ENCODE assay signal across 16 cellular contexts in the genomic region with DNA sequence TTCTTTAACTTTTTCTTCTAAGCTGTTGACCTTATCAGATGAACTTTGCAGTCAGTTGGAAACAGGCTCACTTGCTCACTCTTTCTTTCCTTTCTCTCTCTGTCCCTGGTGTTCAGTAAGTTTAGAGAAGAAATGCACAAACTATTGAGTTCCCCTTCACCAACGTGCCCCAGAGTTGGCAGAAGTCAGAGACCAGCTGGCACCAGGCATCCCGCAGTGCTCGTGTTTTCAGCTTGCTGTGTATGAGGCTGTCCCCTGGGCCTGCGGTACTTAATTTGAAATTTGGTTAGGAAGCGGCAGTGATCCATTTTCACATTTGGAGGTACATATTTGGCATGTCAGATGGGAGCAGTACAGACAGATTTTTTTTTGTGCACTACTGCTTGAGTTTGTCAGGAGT.
DNase-seq lines count a peak whose midpoint lies in the region; ATAC-seq and TF ChIP-seq lines count a peak whose summit lies in the region.
"Had no signal": no experiment of that assay in that cellular context is flagged by ENCODE, and none has a peak within 500 bp of the region (broad histone marks: within the 10 kb centered on the region; RNA-seq: fewer than 3 reads in every experiment).

No MANE protein-coding gene starts in this region.

- 43% methylated on average over 5 of the region's 5 CpGs for WGBS in SK-N-SH (ENCODE audit: low lambda C conversion rate)
- WGBS in endodermal cell (ENCODE audit: insufficient coverage in 1 of 2, insufficient read length in 1 of 2), 2 experiments = 87 to 90% methylated on average over 3 to 5 of the region's 5 CpGs

- H3K4me1 ChIP-seq in BLaER1 treated with 17β-estradiol and CSF1 and Interleukin-3, amounts not matched to agents 10 nM and 100 nM = peaks cover 24 to 76% (median 49%) of the 10 kb centered on the region in 10 experiments
- H3K4me1 ChIP-seq in SK-N-SH (ENCODE audit: control insufficient read depth in 1 of 2, insufficient read depth in 2 of 2, low read depth in 1 of 2, low read length in 1 of 2) = peaks cover 0 to 20% of the 10 kb centered on the region in 2 experiments; a peak in 1 of 4 replicates
- H3K4me1 ChIP-seq in endodermal cell (ENCODE audit: control insufficient read depth, insufficient read depth, low read length) = no peaks in the 10 kb centered on the region

- no peak overlapping the region for H3K9ac ChIP-seq in BLaER1 treated with 17β-estradiol and CSF1 and Interleukin-3, amounts not matched to agents 10 nM and 100 nM
- H3K9ac ChIP-seq in SK-N-SH (no peak overlapping the region), endodermal cell (ENCODE audit: extremely low read depth, low read length, poor library complexity, severe bottlenecking) (no peak overlapping the region)

- peak overlapping the region; percentile 3 to 84 (median 64) for H3K4me2 ChIP-seq in BLaER1 treated with 17β-estradiol and CSF1 and Interleukin-3, amounts not matched to agents 10 nM and 100 nM
- peak overlapping the region; percentile 37; the same call in 1 of the 2 replicates for H3K4me2 ChIP-seq in SK-N-SH

- H3K36me3 Mint-ChIP-seq in endodermal cell (ENCODE audit: low read depth) = no peaks in the 10 kb centered on the region
- H3K36me3 Mint-ChIP-seq: activated naive CD4-positive, alpha-beta T cell treated with anti-CD3 and anti-CD28 coated beads, Interleukin-2, amount 10 ng/mL, durations not matched to agents 7 days and 5 days had no signal

- no peak for TF ChIP-seq EP300 in SK-N-SH (IDR thresholded peaks at IDR 0.05; ENCODE audit: borderline replicate concordance in 1 of 2, low read depth in 1 of 2, low read length in 1 of 2)

- no peaks in the 10 kb centered on the region for H3K27me3 ChIP-seq in BLaER1 treated with 17β-estradiol and CSF1 and Interleukin-3, amounts not matched to agents 10 nM and 100 nM
- H3K27me3 ChIP-seq in SK-N-SH (ENCODE audit: insufficient read depth) = no peaks in the 10 kb centered on the region
- no peaks in the 10 kb centered on the region for H3K27me3 ChIP-seq in endodermal cell (ENCODE audit: control insufficient read depth, insufficient read depth, low read length, poor library complexity, severe bottlenecking)
- H3K27me3 ChIP-seq: sigmoid colon, SJSA1, tibial artery had no signal

- ATAC-seq in GM21390 (IDR thresholded peaks at IDR 0.05; ENCODE audit: unreplicated experiment) = no peak
- ATAC-seq in GM18520 (IDR thresholded peaks at IDR 0.05; ENCODE audit: unreplicated experiment) = no peak

- H3K27me3 Mint-ChIP-seq in endodermal cell (ENCODE audit: insufficient read depth) = no peaks in the 10 kb centered on the region
- H3K27me3 Mint-ChIP-seq: activated naive CD4-positive, alpha-beta T cell treated with anti-CD3 and anti-CD28 coated beads, Interleukin-2, amount 10 ng/mL, durations not matched to agents 7 days and 5 days had no signal

- peak overlapping the region in 3 of 11 experiments; percentile 0 to 41 (median 41); a peak in 3 of 22 replicates for H3K27ac ChIP-seq in BLaER1 treated with 17β-estradiol and CSF1 and Interleukin-3, amounts not matched to agents 10 nM and 100 nM
- H3K27ac ChIP-seq in SK-N-SH (ENCODE audit: low read depth in 2 of 2, low read length in 1 of 2) (peak overlapping the region in 1 of 2 experiments; percentile 39; a peak in 2 of 4 replicates), endodermal cell (ENCODE audit: low read depth, low read length) (no peak overlapping the region)
- H3K27ac ChIP-seq: sigmoid colon, SJSA1 had no signal

- H3K79me2 ChIP-seq in SK-N-SH (ENCODE audit: insufficient read depth) = no peaks in the 10 kb centered on the region

- CTCF ChIA-PET in SK-N-SH (lab: Yijun Ruan, JAX) = no interaction called here

- POLR2A ChIA-PET in SK-N-SH (lab: Yijun Ruan, JAX) = no interaction called here

- H2AFZ ChIP-seq in SK-N-SH (ENCODE audit: low read depth) = no peak overlapping the region

- no peaks in the 10 kb centered on the region for H3K4me1 Mint-ChIP-seq in endodermal cell
- H3K4me1 Mint-ChIP-seq: activated naive CD4-positive, alpha-beta T cell treated with anti-CD3 and anti-CD28 coated beads, Interleukin-2, amount 10 ng/mL, durations not matched to agents 7 days and 5 days had no signal

- DNase-seq in NCI-H1694 (lab: John Stamatoyannopoulos, UW) = peak; percentile 57
- DNase-seq in SK-N-SH = no peak
- DNase-seq in midbrain (lab: John Stamatoyannopoulos, UW) = peak; percentile 14
- no peak for DNase-seq in endodermal cell
- DNase-seq in effector CD8-positive, alpha-beta T cell (lab: John Stamatoyannopoulos, UW) = no peak
- DNase-seq: activated naive CD4-positive, alpha-beta T cell treated with anti-CD3 and anti-CD28 coated beads, Interleukin-2, amount 10 ng/mL, durations not matched to agents 7 days and 5 days; HCEC 1CT; left cardiac atrium; sigmoid colon; stimulated activated CD4-positive, alpha-beta T cell treated with anti-CD3 and anti-CD28 coated beads, Interleukin-2, amount 100 ng/mL, for 48 hours; T-helper 9 cell; tibial artery had no signal

- TF ChIP-seq CTCF in SK-N-SH (IDR thresholded peaks at IDR 0.05) (no peak), endodermal cell (conservative IDR thresholded peaks at IDR 0.05) (no peak)

- H3F3A ChIP-seq in SK-N-SH (replicated peaks; ENCODE audit: insufficient read depth) = peaks cover 15% of the 10 kb centered on the region

- no peak overlapping the region for H3K4me3 ChIP-seq in BLaER1 treated with 17β-estradiol and CSF1 and Interleukin-3, amounts not matched to agents 10 nM and 100 nM
- no peak overlapping the region for H3K4me3 ChIP-seq in SK-N-SH (ENCODE audit: low read depth in 2 of 2, low read length in 1 of 2)
- H3K4me3 ChIP-seq in endodermal cell (ENCODE audit: low read length) = no peak overlapping the region
- H3K4me3 ChIP-seq: sigmoid colon, SJSA1, tibial artery had no signal

- no peak overlapping the region for H3K4me3 Mint-ChIP-seq in endodermal cell
- H3K4me3 Mint-ChIP-seq: activated naive CD4-positive, alpha-beta T cell treated with anti-CD3 and anti-CD28 coated beads, Interleukin-2, amount 10 ng/mL, durations not matched to agents 7 days and 5 days had no signal

- H3K36me3 ChIP-seq in BLaER1 treated with 17β-estradiol and CSF1 and Interleukin-3, amounts not matched to agents 10 nM and 100 nM = 0 out of 22 replicates have a peak, but pooled peaks cover 0 to 5% (median 0%) of the 10 kb centered on the region in 11 experiments
- H3K36me3 ChIP-seq in SK-N-SH (replicated peaks in 1 of 2; ENCODE audit: control insufficient read depth in 1 of 2, insufficient read depth in 2 of 2, low read length in 1 of 2) (no peaks in the 10 kb centered on the region), endodermal cell (ENCODE audit: control insufficient read depth, insufficient read depth, low read length) (no peaks in the 10 kb centered on the region)
- H3K36me3 ChIP-seq: sigmoid colon, SJSA1, tibial artery had no signal

- H3K9me3 Mint-ChIP-seq in endodermal cell = no peaks in the 10 kb centered on the region
- H3K9me3 Mint-ChIP-seq: activated naive CD4-positive, alpha-beta T cell treated with anti-CD3 and anti-CD28 coated beads, Interleukin-2, amount 10 ng/mL, durations not matched to agents 7 days and 5 days had no signal

- no peaks in the 10 kb centered on the region; a peak in 1 of 22 replicates for H3K9me3 ChIP-seq in BLaER1 treated with 17β-estradiol and CSF1 and Interleukin-3, amounts not matched to agents 10 nM and 100 nM (replicated peaks in 1 of 11)
- no peaks in the 10 kb centered on the region for H3K9me3 ChIP-seq in SK-N-SH
- no peaks in the 10 kb centered on the region for H3K9me3 ChIP-seq in endodermal cell (ENCODE audit: control insufficient read depth, low read length)
- H3K9me3 ChIP-seq: sigmoid colon, SJSA1, tibial artery had no signal

- H3K9me2 ChIP-seq in SK-N-SH = no peaks in the 10 kb centered on the region

- H4K20me1 ChIP-seq in BLaER1 treated with 17β-estradiol and CSF1 and Interleukin-3, amounts not matched to agents 10 nM and 100 nM = peaks cover 0 to 92% (median 0%) of the 10 kb centered on the region in 11 experiments; a peak in 3 of 22 replicates
- no peaks in the 10 kb centered on the region for H4K20me1 ChIP-seq in SK-N-SH (ENCODE audit: insufficient read depth)

- H3K27ac Mint-ChIP-seq in endodermal cell = no peak overlapping the region
- H3K27ac Mint-ChIP-seq: activated naive CD4-positive, alpha-beta T cell treated with anti-CD3 and anti-CD28 coated beads, Interleukin-2, amount 10 ng/mL, durations not matched to agents 7 days and 5 days had no signal

- no peak for TF ChIP-seq RAD21 in SK-N-SH (IDR thresholded peaks at IDR 0.05; ENCODE audit: low read length)

TF ChIP-seq in SK-N-SH, 30 proteins besides CTCF, POLR2A, EP300 and RAD21:
- no peak for TF ChIP-seq RXRA (IDR thresholded peaks at IDR 0.05; ENCODE audit: borderline replicate concordance, low read depth)
- TF ChIP-seq CHD2 (IDR thresholded peaks at IDR 0.05; ENCODE audit: low read length, partially characterized antibody) = no peak
- no peak for TF ChIP-seq NFIC (IDR thresholded peaks at IDR 0.05; ENCODE audit: borderline replicate concordance)

Comparison
In these comparisons a context has a peak if more than half of its experiments do, and no peak if none do; other contexts are left out.
1. DNase-seq: peak in NCI-H1694 (single experiment) and midbrain (single experiment); none in SK-N-SH (single experiment), endodermal cell (single experiment) and effector CD8-positive, alpha-beta T cell (single experiment).